Comparison of ENCODE assay signal across 8 cellular contexts in the genomic region with DNA sequence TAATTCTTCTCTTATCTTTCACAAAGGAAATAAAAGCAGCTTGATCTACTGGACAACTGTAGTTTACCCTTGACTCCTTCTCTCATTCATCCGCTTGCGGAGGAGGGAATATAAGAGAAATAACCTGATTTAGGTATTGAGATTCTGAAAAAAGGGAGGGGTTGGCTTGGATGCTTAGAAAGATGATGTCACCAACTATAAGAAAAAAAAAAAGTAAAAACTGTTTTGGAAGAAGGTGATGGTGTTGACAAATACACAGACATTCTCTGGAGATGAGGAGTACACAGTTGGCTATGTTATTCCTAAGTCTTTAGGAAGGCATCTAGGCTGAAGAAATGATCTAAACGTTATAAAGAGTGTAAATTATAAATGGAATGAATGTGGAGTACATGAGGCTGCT.
"Had no signal": no experiment of that assay in that cellular context is flagged by ENCODE, and none has a peak within 500 bp of the region (broad histone marks: within the 10 kb centered on the region; RNA-seq: fewer than 3 reads in every experiment).

No MANE protein-coding gene starts in this region.

- H3K4me3 ChIP-seq: GM12878 had no signal

- ATAC-seq: GM12878 had no signal

- DNase-seq: GDM1, GF-D8 had no signal

- FAIRE-seq: G401.6, GM12878, GM12891, GM12892, GM18507, GM19239 had no signal
